ENCODE assay signal across 1 cellular context in the genomic region with DNA sequence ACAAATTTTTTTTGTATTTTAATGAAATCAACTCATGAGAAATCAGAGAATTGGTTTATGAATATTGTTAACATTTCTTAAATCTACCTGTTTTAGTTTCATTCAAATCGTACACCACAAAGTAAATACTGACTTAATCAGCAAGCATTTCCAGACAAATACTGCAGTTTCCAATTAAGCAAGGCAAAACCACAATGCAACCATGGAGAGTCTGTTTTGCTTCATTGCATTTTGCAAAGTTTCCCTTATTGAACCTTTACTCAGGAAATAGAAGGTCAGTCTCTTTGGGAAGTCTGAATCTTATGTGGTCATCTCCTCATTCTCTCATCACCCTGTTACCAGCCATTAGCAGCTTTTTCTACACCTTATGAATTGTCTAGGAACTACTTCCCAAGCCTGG.
TF ChIP-seq lines count a peak whose summit lies in the region.

No MANE protein-coding gene starts in this region.

TF ChIP-seq in K562, 482 proteins besides CTCF, POLR2A, EP300 and RAD21 (continued from another document):
- TF ChIP-seq ZNF398 (CRISPR knock-in tag; IDR thresholded peaks at IDR 0.05) (no peak), LARP7 (IDR thresholded peaks at IDR 0.05) (no peak), ZC3H8 (IDR thresholded peaks at IDR 0.05) (no peak), NR3C1 (CRISPR knock-in tag; IDR thresholded peaks at IDR 0.05) (no peak), ZNF766 (CRISPR knock-in tag; conservative IDR thresholded peaks at IDR 0.05) (no peak), GATA2 (CRISPR knock-in tag; IDR thresholded peaks at IDR 0.05) (no peak), FOXJ3 (CRISPR knock-in tag; IDR thresholded peaks at IDR 0.05) (no peak), GABPA (tag; conservative IDR thresholded peaks at IDR 0.05; ENCODE audit: low read depth) (no peak), ZNF57 (CRISPR knock-in tag; IDR thresholded peaks at IDR 0.05) (no peak), ZFPM2 (CRISPR knock-in tag; IDR thresholded peaks at IDR 0.05) (no peak)
- TF ChIP-seq, protein P1, sequence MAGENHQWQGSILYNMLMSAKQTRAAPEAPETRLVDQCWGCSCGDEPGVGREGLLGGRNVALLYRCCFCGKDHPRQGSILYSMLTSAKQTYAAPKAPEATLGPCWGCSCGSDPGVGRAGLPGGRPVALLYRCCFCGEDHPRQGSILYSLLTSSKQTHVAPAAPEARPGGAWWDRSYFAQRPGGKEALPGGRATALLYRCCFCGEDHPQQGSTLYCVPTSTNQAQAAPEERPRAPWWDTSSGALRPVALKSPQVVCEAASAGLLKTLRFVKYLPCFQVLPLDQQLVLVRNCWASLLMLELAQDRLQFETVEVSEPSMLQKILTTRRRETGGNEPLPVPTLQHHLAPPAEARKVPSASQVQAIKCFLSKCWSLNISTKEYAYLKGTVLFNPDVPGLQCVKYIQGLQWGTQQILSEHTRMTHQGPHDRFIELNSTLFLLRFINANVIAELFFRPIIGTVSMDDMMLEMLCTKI (IDR thresholded peaks at IDR 0.05; ENCODE audit: partially characterized antibody), result no peak
